In genomic region chr1:40564506-40564905, GRCh38 we compare ENCODE assay signal across 20 cellular contexts.
"Had no signal": no experiment of that assay in that cellular context is flagged by ENCODE, and none has a peak within 500 bp of the region (broad histone marks: within the 10 kb centered on the region; RNA-seq: fewer than 3 reads in every experiment).

No MANE protein-coding gene starts in this region.

- H3K4me2 ChIP-seq: KMS-11 had no signal

- H3K4me1 ChIP-seq: SJSA1 had no signal

- ATAC-seq: HepG2 had no signal

- FAIRE-seq: HepG2, RCC 7860 had no signal

- H3K36me3 ChIP-seq: SJSA1 had no signal

- H3K4me3 ChIP-seq: SJSA1, SK-N-MC had no signal

- DNase-seq: IMR-90, Kasumi-1, MM.1S, NCI-H1092 treated with DMSO at 0.1 percent for 48 hours, NCI-H1436, NCI-H187, NCI-H2029, NCI-H2081 treated with DMSO at 0.1 percent for 48 hours, NCI-H345, NCI-H524, NCI-H69, NCI-H774, Right ventricle myocardium superior, RPMI8226, SIG-M5 had no signal

- H3K27ac ChIP-seq: KMS-11, SJSA1, SK-N-MC had no signal

- H3K27me3 ChIP-seq: SJSA1 had no signal
